Comparison of ENCODE assay signal across 12 cellular contexts in genomic region chr7:159027091-159027802, GRCh38.
DNase-seq lines count a peak whose midpoint lies in the region; ATAC-seq lines count a peak whose summit lies in the region.
"Had no signal": no experiment of that assay in that cellular context is flagged by ENCODE, and none has a peak within 500 bp of the region (broad histone marks: within the 10 kb centered on the region; RNA-seq: fewer than 3 reads in every experiment).

No MANE protein-coding gene starts in this region.

- peak; percentile 49 for DNase-seq in AG08396 (ENCODE audit: low spot score)
- peak; percentile 6 for DNase-seq in ELR (ENCODE audit: low read depth)
- DNase-seq in activated CD8-positive, alpha-beta memory T cell treated with anti-CD3 and anti-CD28 coated beads, Interleukin-2, amount 50 U/mL, for 48 hours, result peak; percentile 28
- peak; percentile 22 for DNase-seq in left lobe of liver (ENCODE audit: low spot score)
- DNase-seq in ureter (ENCODE audit: low spot score), result no peak
- no peak for DNase-seq in UCSD-AML1 (lab: John Stamatoyannopoulos, UW; ENCODE audit: unreplicated experiment)
- DNase-seq: activated CD4-positive, alpha-beta T cell treated with anti-CD3 and anti-CD28 coated beads, Interleukin-2, amount 10 ng/mL, durations not matched to agents 7 days and 5 days; effector memory CD4-positive, alpha-beta T cell; hippocampal formation; SW 1271 had no signal

- ATAC-seq in left lobe of liver, result no peak
- ATAC-seq in GM19324 (IDR thresholded peaks at IDR 0.05; ENCODE audit: low FRiP score, unreplicated experiment), result no peak
- ATAC-seq in GM21786 (IDR thresholded peaks at IDR 0.05; ENCODE audit: unreplicated experiment), result no peak

Comparison
In these comparisons a context has a peak if more than half of its experiments do, and no peak if none do; other contexts are left out.
1. DNase-seq: peak in AG08396 (single experiment), ELR (single experiment), activated CD8-positive, alpha-beta memory T cell treated with anti-CD3 and anti-CD28 coated beads, Interleukin-2, amount 50 U/mL, for 48 hours (single experiment) and left lobe of liver (single experiment); none in ureter (single experiment) and UCSD-AML1 (single experiment).